In genomic region chr19:45016388-45017314, GRCh38 we compare ENCODE assay signal across 8 cellular contexts.
DNase-seq lines count a peak whose midpoint lies in the region; ATAC-seq lines count a peak whose summit lies in the region.

No MANE protein-coding gene starts in this region.

- peak; percentile 76 for DNase-seq in CD1c-positive myeloid dendritic cell (ENCODE audit: extremely low spot score)
- DNase-seq in NCI-H748 (lab: John Stamatoyannopoulos, UW; ENCODE audit: unreplicated experiment) = peak; percentile 66
- DNase-seq in activated CD4-positive, alpha-beta T cell treated with anti-CD3 and anti-CD28 coated beads, Interleukin-2, amount 50 U/mL, for 48 hours = peak; percentile 72 to 79
- DNase-seq in ecto neural progenitor cell (ENCODE audit: low spot score) = peak; percentile 76
- DNase-seq in midbrain (lab: John Stamatoyannopoulos, UW) = peak; percentile 79
- peak; percentile 65 to 73 for DNase-seq in stimulated activated CD8-positive, alpha-beta memory T cell treated with anti-CD3 and anti-CD28 coated beads, Interleukin-7, amount 100 ng/mL, for 4 hours (ENCODE audit: low read depth in 2 of 2)

- ATAC-seq in GM18909 (IDR thresholded peaks at IDR 0.05; ENCODE audit: poor library complexity, unreplicated experiment) (peak; percentile 73), HG03175 (IDR thresholded peaks at IDR 0.05; ENCODE audit: unreplicated experiment) (peak; percentile 84)

Comparison
In these comparisons a context has a peak if more than half of its experiments do, and no peak if none do; other contexts are left out.
1. Peak in every context shown above with its lines: DNase-seq and ATAC-seq.